In the genomic region with DNA sequence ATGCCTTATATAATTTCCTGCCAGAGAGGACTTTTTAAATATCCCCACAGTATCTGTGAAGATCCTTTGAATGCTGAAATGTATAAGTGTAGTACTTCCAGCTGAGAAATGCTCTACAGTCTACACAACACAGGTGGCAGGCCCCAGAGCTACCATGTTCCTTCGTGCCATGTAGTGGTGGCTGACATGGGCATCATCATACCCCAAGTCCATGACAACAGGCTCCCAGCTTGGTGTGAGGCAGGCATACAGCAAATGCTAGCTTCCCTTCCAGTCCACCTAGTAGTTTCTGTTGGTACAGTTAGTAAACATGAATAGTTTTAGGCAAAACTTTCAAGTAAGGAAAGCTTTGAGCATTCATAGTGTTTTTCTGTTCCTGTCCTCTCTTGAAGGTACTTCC, we compare ENCODE assay signal across 19 cellular contexts.
A peak's percentile ranks its signal among the peaks of the same experiment; 100 is the strongest.
DNase-seq lines count a peak whose midpoint lies in the region; ATAC-seq, FAIRE-seq and TF ChIP-seq lines count a peak whose summit lies in the region.
"Had no signal": no experiment of that assay in that cellular context is flagged by ENCODE, and none has a peak within 500 bp of the region (broad histone marks: within the 10 kb centered on the region; RNA-seq: fewer than 3 reads in every experiment).

No MANE protein-coding gene starts in this region.

- 67% methylated on average over 1 of the region's 1 CpG for WGBS in hepatocyte (ENCODE audit: low lambda C conversion rate, missing lambda C conversion rate)

- TF ChIP-seq CTCF in hepatocyte (IDR thresholded peaks at IDR 0.05; ENCODE audit: poor library complexity) (no peak), osteoblast (IDR thresholded peaks at IDR 0.05; ENCODE audit: extremely low read depth, low read depth, low read length) (no peak)

- H3K4me2 ChIP-seq in hepatocyte (no peak overlapping the region), osteoblast (ENCODE audit: insufficient read depth, low read length) (no peak overlapping the region)

- H3K9me3 ChIP-seq in hepatocyte (ENCODE audit: low read depth) (no peaks in the 10 kb centered on the region), osteoblast (ENCODE audit: low read depth, low read length) (no peaks in the 10 kb centered on the region)
- H3K9me3 ChIP-seq: stomach had no signal

- no peak for FAIRE-seq in GM12891 (lab: Jason Lieb, UNC)
- FAIRE-seq: G401.6 had no signal

- intact Hi-C loops in activated naive CD4-positive, alpha-beta T cell treated with anti-CD3 and anti-CD28 coated beads for 36 hours (cut with micrococcal nuclease): loop anchor here (1.0 to 5.0 kb wide), 4 partner anchors 8 to 291 kb away; partner anchors contain the start of genes CHD6 and PLCG1
- intact Hi-C loops in activated CD4-positive, alpha-beta memory T cell treated with anti-CD3 and anti-CD28 coated beads for 36 hours (cut with micrococcal nuclease): loop anchor here (1.0 to 2.0 kb wide), 2 partner anchors 265 to 425 kb away; no protein-coding TSS in a partner anchor

- H3K79me2 ChIP-seq in hepatocyte (no peaks in the 10 kb centered on the region), osteoblast (ENCODE audit: insufficient read depth, low read length) (no peaks in the 10 kb centered on the region)

- H3K27me3 Mint-ChIP-seq in activated naive CD4-positive, alpha-beta T cell treated with anti-CD3 and anti-CD28 coated beads for 36 hours (ENCODE audit: low read depth): no peaks in the 10 kb centered on the region
- no peaks in the 10 kb centered on the region for H3K27me3 Mint-ChIP-seq in activated CD4-positive, alpha-beta memory T cell treated with anti-CD3 and anti-CD28 coated beads for 36 hours

- H3K4me3 ChIP-seq in hepatocyte (no peak overlapping the region), osteoblast (ENCODE audit: insufficient read depth, low read length) (no peak overlapping the region)
- H3K4me3 ChIP-seq: stomach had no signal

- H3K27me3 ChIP-seq in hepatocyte (no peaks in the 10 kb centered on the region), osteoblast (ENCODE audit: insufficient read depth, low read length) (no peaks in the 10 kb centered on the region)
- H3K27me3 ChIP-seq: stomach had no signal

- H4K20me1 ChIP-seq in hepatocyte (ENCODE audit: insufficient read depth, poor library complexity, severe bottlenecking) (no peaks in the 10 kb centered on the region), osteoblast (ENCODE audit: insufficient read depth, low read length) (no peaks in the 10 kb centered on the region)

- H2AFZ ChIP-seq in hepatocyte: no peak overlapping the region
- no peak overlapping the region for H2AFZ ChIP-seq in osteoblast (ENCODE audit: low read length)

- H3K36me3 ChIP-seq in hepatocyte (replicated peaks; ENCODE audit: insufficient read depth, low read depth): peaks cover 6% of the 10 kb centered on the region
- H3K36me3 ChIP-seq in osteoblast (ENCODE audit: insufficient read depth, low read length): peaks cover 19% of the 10 kb centered on the region

- peak overlapping the region; percentile 93 for H3K27ac Mint-ChIP-seq in activated naive CD4-positive, alpha-beta T cell treated with anti-CD3 and anti-CD28 coated beads for 36 hours
- peak overlapping the region; percentile 75 for H3K27ac Mint-ChIP-seq in activated CD4-positive, alpha-beta memory T cell treated with anti-CD3 and anti-CD28 coated beads for 36 hours
- H3K27ac Mint-ChIP-seq: nephron had no signal

- H3K36me3 Mint-ChIP-seq in activated naive CD4-positive, alpha-beta T cell treated with anti-CD3 and anti-CD28 coated beads for 36 hours (ENCODE audit: low read depth): peaks cover 15% of the 10 kb centered on the region
- peaks cover 30% of the 10 kb centered on the region for H3K36me3 Mint-ChIP-seq in activated CD4-positive, alpha-beta memory T cell treated with anti-CD3 and anti-CD28 coated beads for 36 hours

- no peaks in the 10 kb centered on the region for H3K9me3 Mint-ChIP-seq in activated naive CD4-positive, alpha-beta T cell treated with anti-CD3 and anti-CD28 coated beads for 36 hours
- no peaks in the 10 kb centered on the region for H3K9me3 Mint-ChIP-seq in activated CD4-positive, alpha-beta memory T cell treated with anti-CD3 and anti-CD28 coated beads for 36 hours

- H3K4me1 Mint-ChIP-seq in activated naive CD4-positive, alpha-beta T cell treated with anti-CD3 and anti-CD28 coated beads for 36 hours (ENCODE audit: low read depth): peaks cover 39% of the 10 kb centered on the region
- peaks cover 27% of the 10 kb centered on the region for H3K4me1 Mint-ChIP-seq in activated CD4-positive, alpha-beta memory T cell treated with anti-CD3 and anti-CD28 coated beads for 36 hours (ENCODE audit: low read depth)

- no peak for TF ChIP-seq POLR2A in GM12891 (IDR thresholded peaks at IDR 0.05; ENCODE audit: low read depth, low read length)

- CTCF ChIA-PET in activated naive CD4-positive, alpha-beta T cell treated with anti-CD3 and anti-CD28 coated beads for 36 hours (lab: Charles Lee): interaction anchor here (0.7 to 1.2 kb wide), 2 partner anchors 13 to 307 kb away, joined by 3 to 4 read pairs; no protein-coding TSS in a partner anchor
- CTCF ChIA-PET in activated CD4-positive, alpha-beta memory T cell treated with anti-CD3 and anti-CD28 coated beads for 36 hours (lab: Charles Lee): interaction anchor here (0.9 kb wide), 1 partner anchor 189 kb away, joined by 3 read pairs; no protein-coding TSS in a partner anchor

- H3K9me2 ChIP-seq in hepatocyte (replicated peaks; ENCODE audit: insufficient read depth): no peaks in the 10 kb centered on the region

- POLR2A ChIA-PET in activated CD4-positive, alpha-beta memory T cell treated with anti-CD3 and anti-CD28 coated beads for 36 hours (lab: Charles Lee): no interaction called here

- H3K4me3 Mint-ChIP-seq in activated naive CD4-positive, alpha-beta T cell treated with anti-CD3 and anti-CD28 coated beads for 36 hours: no peak overlapping the region
- H3K4me3 Mint-ChIP-seq in activated CD4-positive, alpha-beta memory T cell treated with anti-CD3 and anti-CD28 coated beads for 36 hours: no peak overlapping the region
- H3K4me3 Mint-ChIP-seq: nephron had no signal

- peak overlapping the region; percentile 60 for H3K27ac ChIP-seq in hepatocyte
- no peak overlapping the region for H3K27ac ChIP-seq in osteoblast (ENCODE audit: low read depth, low read length)
- H3K27ac ChIP-seq: C4-2B, VCaP had no signal

- peak; percentile 36 for DNase-seq in activated naive CD4-positive, alpha-beta T cell treated with anti-CD3 and anti-CD28 coated beads for 36 hours
- DNase-seq in activated naive CD4-positive, alpha-beta T cell treated with Interleukin-2 at 50 U/mL for 16 hours: no peak
- DNase-seq in GM12891 (ENCODE audit: insufficient read length, low spot score) (no peak), hepatocyte (ENCODE audit: low spot score) (no peak), osteoblast (ENCODE audit: insufficient read length, low spot score, missing footprints) (no peak), NCI-H345 (lab: John Stamatoyannopoulos, UW) (no peak)
- no peak for DNase-seq in activated CD4-positive, alpha-beta memory T cell treated with anti-CD3 and anti-CD28 coated beads for 36 hours
- DNase-seq: activated effector memory CD4-positive, alpha-beta T cell treated with anti-CD3 and anti-CD28 coated beads, Interleukin-2, amount 50 U/mL, for 16 hours; effector memory CD4-positive, alpha-beta T cell; left cardiac atrium; MM.1S; NCI-H146; posterior cingulate gyrus; stomach had no signal

- H3K4me1 ChIP-seq in hepatocyte (ENCODE audit: insufficient read depth) (peaks cover 22% of the 10 kb centered on the region), osteoblast (ENCODE audit: insufficient read depth, low read length) (peaks cover 13% of the 10 kb centered on the region)

- ATAC-seq in GM19455 (IDR thresholded peaks at IDR 0.05; ENCODE audit: unreplicated experiment): no peak

TF ChIP-seq in GM12891, 5 proteins besides CTCF, POLR2A, EP300 and RAD21:
- TF ChIP-seq SPI1 (IDR thresholded peaks at IDR 0.05; ENCODE audit: low read depth, low read length) (0 out of 2 replicates have a peak, but pooled peaks have one; percentile 10), POLR2AphosphoS5 (IDR thresholded peaks at IDR 0.05; ENCODE audit: low read depth, low read length) (no peak)
